ENCODE assay signal across 5 cellular contexts in the genomic region with DNA sequence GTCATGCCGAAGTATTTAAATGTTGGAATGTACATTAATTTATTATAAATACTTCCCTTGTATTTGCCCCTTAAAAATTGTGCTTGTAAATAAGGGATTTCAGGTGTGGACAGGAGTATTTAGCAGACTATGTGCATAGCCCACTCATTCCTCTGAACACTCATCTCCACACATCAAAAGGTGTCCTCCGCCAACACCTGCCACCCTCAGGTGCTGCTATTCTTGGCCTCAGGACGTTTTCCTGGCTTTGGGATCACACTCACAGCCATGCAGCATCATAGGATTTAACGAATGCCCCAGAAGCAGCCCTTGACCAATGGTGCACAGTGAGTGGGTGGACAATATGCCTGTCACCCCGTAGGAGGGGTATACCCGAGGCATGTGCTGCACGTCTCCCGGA.
"Had no signal": no experiment of that assay in that cellular context is flagged by ENCODE, and none has a peak within 500 bp of the region (broad histone marks: within the 10 kb centered on the region; RNA-seq: fewer than 3 reads in every experiment).

No MANE protein-coding gene starts in this region.

- H3K4me3 ChIP-seq: GM23338 had no signal

- H3K4me3 Mint-ChIP-seq: GM23338, H9, IgD-negative memory B cell had no signal

- H3K4me2 ChIP-seq: GM23338 had no signal

- H3K9me3 Mint-ChIP-seq: GM23338, H9, IgD-negative memory B cell had no signal

- H3K4me1 Mint-ChIP-seq: IgD-negative memory B cell had no signal

- ATAC-seq: GM23338, HepG2 had no signal

- H3K36me3 Mint-ChIP-seq: IgD-negative memory B cell had no signal

- H2AFZ ChIP-seq: GM23338 had no signal

- H3K27ac Mint-ChIP-seq: GM23338, H9, IgD-negative memory B cell had no signal

- DNase-seq: H9, HCEC 1CT had no signal
